Comparison of ENCODE assay signal across 9 cellular contexts in genomic region chr1:211381481-211382181, GRCh38. TPM values are rescaled to one million over a fixed set of nuclear protein-coding genes. Genes with fewer than 3 reads are reported as not detected.
DNase-seq lines count a peak whose midpoint lies in the region; ATAC-seq and TF ChIP-seq lines count a peak whose summit lies in the region.
"Had no signal": no experiment of that assay in that cellular context is flagged by ENCODE, and none has a peak within 500 bp of the region (broad histone marks: within the 10 kb centered on the region; RNA-seq: fewer than 3 reads in every experiment).

No MANE protein-coding gene starts in this region.

- WGBS in right lobe of liver (ENCODE audit: insufficient coverage, low coverage, low lambda C conversion rate, missing lambda C conversion rate) = 86% methylated on average over 5 of the region's 5 CpGs
- WGBS in adrenal gland, 4 donors = 63 to 77% (median 70%) methylated on average over 5 of the region's 5 CpGs

- TF ChIP-seq CTCF in right lobe of liver (IDR thresholded peaks at IDR 0.05) (no peak), adrenal gland (IDR thresholded peaks at IDR 0.05) (no peak)

- peaks cover 59% of the 10 kb centered on the region for H3K4me1 Mint-ChIP-seq in activated CD4-positive, alpha-beta memory T cell treated with anti-CD3 and anti-CD28 coated beads, Interleukin-2, amount 10 ng/mL, durations not matched to agents 7 days and 5 days

- no peak overlapping the region for H3K27ac ChIP-seq in right lobe of liver
- no peak overlapping the region for H3K27ac ChIP-seq in adrenal gland
- H3K27ac ChIP-seq in substantia nigra (ENCODE audit: low read depth, low read length, poor library complexity, severe bottlenecking) = no peak overlapping the region

- H3K9me3 ChIP-seq in right lobe of liver (no peaks in the 10 kb centered on the region), adrenal gland (replicated peaks in 1 of 3) (no peaks in the 10 kb centered on the region)

- DNase-seq in stimulated activated CD4-positive, alpha-beta T cell treated with anti-CD3 and anti-CD28 coated beads, Interleukin-2, amount 100 ng/mL, for 24 hours = peak; percentile 10 to 40
- no peak for DNase-seq in stimulated activated CD4-positive, alpha-beta T cell treated with anti-CD3 and anti-CD28 coated beads, Interleukin-1b, Interleukin-23, amount 100 ng/mL, for 48 hours
- DNase-seq in activated CD4-positive, alpha-beta memory T cell treated with anti-CD3 and anti-CD28 coated beads, Interleukin-2, amount 10 ng/mL, durations not matched to agents 7 days and 5 days = no peak
- DNase-seq in right lobe of liver (no peak), adrenal gland (no peak), NCI-H1092 (lab: John Stamatoyannopoulos, UW) (no peak), substantia nigra (lab: John Stamatoyannopoulos, UW) (no peak)
- DNase-seq in stimulated activated naive CD4-positive, alpha-beta T cell treated with Interleukin-2 at 50 U/mL for 16 hours (lab: John Stamatoyannopoulos, UW) = no peak
- DNase-seq: DND-41 had no signal

- no peak for ATAC-seq in right lobe of liver

- H3K4me3 Mint-ChIP-seq in activated CD4-positive, alpha-beta memory T cell treated with anti-CD3 and anti-CD28 coated beads, Interleukin-2, amount 10 ng/mL, durations not matched to agents 7 days and 5 days = peak overlapping the region; percentile 83

- H3K4me3 ChIP-seq in right lobe of liver = peak overlapping the region in 2 of 3 donors; percentile 67 to 72
- peak overlapping the region in 2 of 4 donors; percentile 55 to 61 for H3K4me3 ChIP-seq in adrenal gland

- H3K9me3 Mint-ChIP-seq in activated CD4-positive, alpha-beta memory T cell treated with anti-CD3 and anti-CD28 coated beads, Interleukin-2, amount 10 ng/mL, durations not matched to agents 7 days and 5 days = no peaks in the 10 kb centered on the region

- H3K4me1 ChIP-seq in right lobe of liver (peaks cover 0 to 11% (median 0%) of the 10 kb centered on the region in 4 donors), adrenal gland (replicated peaks in 1 of 2) (peaks cover 6 to 7% of the 10 kb centered on the region in 2 donors)

- no peak for TF ChIP-seq POLR2A in right lobe of liver (IDR thresholded peaks at IDR 0.05)
- TF ChIP-seq POLR2A in adrenal gland (IDR thresholded peaks at IDR 0.05) = no peak

- POLR2A ChIA-PET in activated CD4-positive, alpha-beta memory T cell treated with anti-CD3 and anti-CD28 coated beads, Interleukin-2, amount 10 ng/mL, durations not matched to agents 7 days and 5 days (lab: Charles Lee) = interaction anchor here (0.9 to 2.4 kb wide), 5 partner anchors 22 to 46 kb away, joined by 3 to 13 read pairs (median 8); no protein-coding TSS in a partner anchor

- no peaks in the 10 kb centered on the region for H3K27me3 Mint-ChIP-seq in activated CD4-positive, alpha-beta memory T cell treated with anti-CD3 and anti-CD28 coated beads, Interleukin-2, amount 10 ng/mL, durations not matched to agents 7 days and 5 days

- H3K36me3 ChIP-seq in right lobe of liver = no peaks in the 10 kb centered on the region
- H3K36me3 ChIP-seq in adrenal gland (replicated peaks in 1 of 2) = no peaks in the 10 kb centered on the region

- no peaks in the 10 kb centered on the region for H3K27me3 ChIP-seq in right lobe of liver
- H3K27me3 ChIP-seq in adrenal gland = no peaks in the 10 kb centered on the region

- peak overlapping the region; percentile 88 for H3K27ac Mint-ChIP-seq in activated CD4-positive, alpha-beta memory T cell treated with anti-CD3 and anti-CD28 coated beads, Interleukin-2, amount 10 ng/mL, durations not matched to agents 7 days and 5 days

- intact Hi-C loops in right lobe of liver (cut with DNase I) (no loop called here), adrenal gland (cut with DNase I) (loop anchor here in 1 of 2 donors (10.0 kb wide), 1 partner anchor 57 kb away; the partner anchor contains the start of gene TRAF5)

- peaks cover 23% of the 10 kb centered on the region for H3K36me3 Mint-ChIP-seq in activated CD4-positive, alpha-beta memory T cell treated with anti-CD3 and anti-CD28 coated beads, Interleukin-2, amount 10 ng/mL, durations not matched to agents 7 days and 5 days (ENCODE audit: low read depth)

- CTCF ChIA-PET in activated CD4-positive, alpha-beta memory T cell treated with anti-CD3 and anti-CD28 coated beads, Interleukin-2, amount 10 ng/mL, durations not matched to agents 7 days and 5 days (lab: Charles Lee) = interaction anchor here (1.2 to 2.3 kb wide), 5 partner anchors 15 to 88 kb away, joined by 3 to 8 read pairs (median 5); partner anchors contain the start of gene TRAF5

RNA-seq across cellular contexts. Expression of gene TRAF5, which starts 55.0 kb away (rescaled TPM):
- 10 to 100 TPM; 67.9 to 68.4 TPM for total RNA-seq in activated CD4-positive, alpha-beta memory T cell treated with anti-CD3 and anti-CD28 coated beads, Interleukin-2, amount 10 ng/mL, durations not matched to agents 7 days and 5 days
- 1 to 10 TPM in 5 of 6 experiments, under 1 TPM in 1; 0.59 to 3.6 (median 1.6) TPM for total RNA-seq in right lobe of liver
- total RNA-seq in adrenal gland = 10 to 100 TPM in 1 of 8 donors, 1 to 10 TPM in 7; 1.0 to 13.5 (median 6.4) TPM
- 10 to 100 TPM in 1 of 3 donors, 1 to 10 TPM in 2; 3.8 to 16.7 (median 9.3) TPM for polyA plus RNA-seq in adrenal gland

Comparison
In these comparisons a context has a peak if more than half of its experiments do, and no peak if none do; other contexts are left out.
1. DNase-seq: peak in stimulated activated CD4-positive, alpha-beta T cell treated with anti-CD3 and anti-CD28 coated beads, Interleukin-2, amount 100 ng/mL, for 24 hours (2 of 2); none in stimulated activated CD4-positive, alpha-beta T cell treated with anti-CD3 and anti-CD28 coated beads, Interleukin-1b, Interleukin-23, amount 100 ng/mL, for 48 hours (single experiment), activated CD4-positive, alpha-beta memory T cell treated with anti-CD3 and anti-CD28 coated beads, Interleukin-2, amount 10 ng/mL, durations not matched to agents 7 days and 5 days (single experiment), right lobe of liver (0 of 3), adrenal gland (0 of 7), NCI-H1092 (single experiment), substantia nigra (0 of 49) and stimulated activated naive CD4-positive, alpha-beta T cell treated with Interleukin-2 at 50 U/mL for 16 hours (single experiment).
2. RNA of gene TRAF5, which starts 55.0 kb away (total RNA-seq): 67.9 to 68.4 TPM in activated CD4-positive, alpha-beta memory T cell treated with anti-CD3 and anti-CD28 coated beads, Interleukin-2, amount 10 ng/mL, durations not matched to agents 7 days and 5 days; 1.0 to 13.5 TPM in adrenal gland and 0.59 to 3.6 TPM in right lobe of liver; every median in the first group is over 4 times any median in the second.